ENCODE assay signal across 8 cellular contexts in the genomic region with DNA sequence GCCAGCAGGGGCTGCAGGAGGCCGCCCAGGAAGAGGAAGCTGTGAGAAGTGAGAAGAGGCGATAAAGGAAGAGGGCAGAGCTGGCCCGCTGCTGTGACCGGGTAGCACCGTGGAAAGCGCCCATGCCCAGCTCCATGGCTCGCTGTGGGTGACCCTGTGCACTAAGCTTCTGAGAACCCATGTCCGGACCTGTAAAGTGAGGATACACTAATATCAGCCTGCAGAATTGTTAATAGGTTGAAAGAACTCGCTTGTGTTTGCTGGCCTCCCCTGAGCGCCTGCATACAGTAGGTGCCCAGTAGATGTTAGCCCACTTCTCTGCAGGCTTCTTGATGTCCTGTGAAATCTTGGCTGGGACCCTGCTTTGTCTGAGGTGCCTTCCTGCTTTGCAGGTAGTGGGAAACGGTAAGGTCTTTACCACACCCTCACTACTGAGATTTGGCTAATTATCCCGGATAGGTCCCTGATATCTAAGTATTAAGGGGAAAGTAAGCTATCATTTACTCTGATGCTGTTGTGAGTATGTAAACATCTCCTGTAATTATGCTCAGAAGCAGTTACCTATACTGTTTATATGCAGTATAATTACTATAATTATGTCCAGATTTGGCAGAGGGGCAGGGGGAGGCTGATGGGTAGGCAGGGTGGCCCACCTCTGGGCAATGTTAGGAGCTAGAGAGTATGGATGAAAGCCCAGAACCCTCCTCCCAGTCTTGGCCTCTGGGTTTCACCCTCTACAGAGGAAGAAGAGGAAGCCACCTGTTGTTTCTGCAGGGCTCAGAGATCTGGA. TPM values are rescaled to one million over a fixed set of nuclear protein-coding genes. Genes with fewer than 3 reads are reported as not detected.
DNase-seq lines count a peak whose midpoint lies in the region; ATAC-seq, FAIRE-seq and TF ChIP-seq lines count a peak whose summit lies in the region.

No MANE protein-coding gene starts in this region.

- peak overlapping the region; percentile 83 for H3K4me2 ChIP-seq in K562 (ENCODE audit: insufficient read depth, low read length)
- peak overlapping the region; percentile 89 for H3K4me2 ChIP-seq in mesenchymal stem cell (ENCODE audit: low read length, poor library complexity, severe bottlenecking)

- H4K20me1 ChIP-seq in K562 (replicated peaks; ENCODE audit: control insufficient read depth, insufficient read depth, low read length): no peaks in the 10 kb centered on the region; the same call in 1 of the 2 replicates

- peaks cover 2% of the 10 kb centered on the region for H3K27me3 Mint-ChIP-seq in type B pancreatic cell

- peak; percentile 50 to 69; a peak in 2 of 4 replicates for TF ChIP-seq RAD21 in K562 (CRISPR knock-in tag; conservative IDR thresholded peaks at IDR 0.05 in 1 of 2, IDR thresholded peaks at IDR 0.05 in 1 of 2)

- H3K9me3 Mint-ChIP-seq in type B pancreatic cell: no peaks in the 10 kb centered on the region

- H3K4me1 Mint-ChIP-seq in type B pancreatic cell (ENCODE audit: unreplicated experiment): peaks cover 43% of the 10 kb centered on the region

- peak overlapping the region; percentile 23 to 80 for H2BK12ac ChIP-seq in mesenchymal stem cell (ENCODE audit: low read length in 2 of 2)

- H3K36me3 ChIP-seq in K562 (ENCODE audit: control insufficient read depth, insufficient read depth, low read length) (peaks cover 12% of the 10 kb centered on the region; the same call in 1 of the 3 replicates), mesenchymal stem cell (ENCODE audit: control insufficient read depth in 1 of 2, insufficient read depth in 2 of 2, low read depth in 1 of 2, low read length in 2 of 2) (no peaks in the 10 kb centered on the region)

- ATAC-seq in K562: no peak

- H3K27ac ChIP-seq in K562 (ENCODE audit: extremely low read depth, low read depth, low read length) (peak overlapping the region; percentile 81; the same call in 2 of the 3 replicates), mesenchymal stem cell (ENCODE audit: low read length, poor library complexity, severe bottlenecking) (no peak overlapping the region)

- peaks cover 37 to 45% of the 10 kb centered on the region in 2 experiments for H3K4me1 ChIP-seq in K562 (replicated peaks in 1 of 2; ENCODE audit: control insufficient read depth in 2 of 2, insufficient read depth in 2 of 2, low read length in 2 of 2)
- peaks cover 33% of the 10 kb centered on the region for H3K4me1 ChIP-seq in mesenchymal stem cell (ENCODE audit: control insufficient read depth, insufficient read depth, low read depth, low read length)

- peak overlapping the region in 1 of 2 experiments; percentile 96 for H3K4ac ChIP-seq in mesenchymal stem cell (ENCODE audit: low read depth in 1 of 2, low read length in 2 of 2)

- POLR2A ChIA-PET in K562 (lab: Yijun Ruan, JAX): interaction anchor here (0.5 to 2.2 kb wide), 11 partner anchors 10 to 1417 kb away, joined by 3 to 11 read pairs (median 4); a partner anchor contains a TSS

- H3K9me3 ChIP-seq in K562 (replicated peaks; ENCODE audit: control insufficient read depth, insufficient read depth, low read depth, low read length) (no peaks in the 10 kb centered on the region), mesenchymal stem cell (ENCODE audit: control insufficient read depth, low read length) (no peaks in the 10 kb centered on the region)

- CTCF ChIA-PET in K562 (lab: Yijun Ruan, JAX; ENCODE audit: low intra/inter-chr PET ratio): interaction anchor here (1.1 kb wide), 1 partner anchor 32 kb away, joined by 4 read pairs; no protein-coding TSS in a partner anchor

- peak overlapping the region; percentile 87 for H3K27ac Mint-ChIP-seq in type B pancreatic cell

- no peak for TF ChIP-seq EP300 in K562 (IDR thresholded peaks at IDR 0.05; ENCODE audit: low read length)

- no peak overlapping the region for H2AK5ac ChIP-seq in mesenchymal stem cell (ENCODE audit: low read length, severe bottlenecking)

- TF ChIP-seq CTCF in K562 (IDR thresholded peaks at IDR 0.05 in 2 of 3, conservative IDR thresholded peaks at IDR 0.05 in 1 of 3; ENCODE audit: insufficient read depth in 2 of 3, low read depth in 1 of 3, low read length in 3 of 3): no peak; a peak in 1 of 6 replicates
- peak; percentile 53 for TF ChIP-seq CTCF in type B pancreatic cell (conservative IDR thresholded peaks at IDR 0.05)

- in situ Hi-C loops in K562 (cut with MboI): no loop called here

- intact Hi-C loops in K562 (cut with micrococcal nuclease): loop anchor here (1.0 kb wide), 1 partner anchor 32 kb away; no protein-coding TSS in a partner anchor

- peaks cover 38% of the 10 kb centered on the region for H3K79me2 ChIP-seq in K562 (ENCODE audit: control insufficient read depth, insufficient read depth, low read length)

- H2AFZ ChIP-seq in K562 (ENCODE audit: low read depth, low read length): peak overlapping the region; percentile 91
- peak overlapping the region; percentile 24 for H2AFZ ChIP-seq in mesenchymal stem cell (ENCODE audit: low read depth, low read length)

- peak overlapping the region; percentile 19 for H4K91ac ChIP-seq in mesenchymal stem cell (ENCODE audit: low read length)

- H3K18ac ChIP-seq in mesenchymal stem cell (ENCODE audit: low read depth in 1 of 2, low read length in 2 of 2): peak overlapping the region in 1 of 2 experiments; percentile 100

- peak overlapping the region; percentile 88 for H3K4me3 Mint-ChIP-seq in type B pancreatic cell

- 12% methylated on average over 12 of the region's 12 CpGs for WGBS in K562 (ENCODE audit: insufficient coverage, low coverage, missing lambda C conversion rate)
- WGBS in mesenchymal stem cell: 12% methylated on average over 10 of the region's 12 CpGs

- peak overlapping the region; percentile 84 for H4K8ac ChIP-seq in mesenchymal stem cell (ENCODE audit: low read length)

- no peak for FAIRE-seq in K562 (lab: Jason Lieb, UNC)

- H2BK120ac ChIP-seq in mesenchymal stem cell (ENCODE audit: low read depth, low read length): peak overlapping the region; percentile 69

- H3K4me3 ChIP-seq in K562 (peak overlapping the region; percentile 69), mesenchymal stem cell (ENCODE audit: insufficient read depth in 1 of 2, low read depth in 1 of 2, low read length in 2 of 2) (peak overlapping the region; percentile 82 to 85)

- H3K14ac ChIP-seq in mesenchymal stem cell (ENCODE audit: low read length in 2 of 2): no peak overlapping the region

- H3K27me3 ChIP-seq in K562 (ENCODE audit: control insufficient read depth in 2 of 2, insufficient read depth in 2 of 2, low read length in 2 of 2) (no peaks in the 10 kb centered on the region), mesenchymal stem cell (ENCODE audit: control insufficient read depth in 1 of 2, insufficient read depth in 1 of 2, low read length in 2 of 2) (no peaks in the 10 kb centered on the region)

- no peak overlapping the region for H3K23ac ChIP-seq in mesenchymal stem cell (ENCODE audit: low read length in 2 of 2)

- no peak overlapping the region for H2BK5ac ChIP-seq in mesenchymal stem cell (ENCODE audit: low read depth, low read length, poor library complexity, severe bottlenecking)

- BruUV-seq in K562 (replicated peaks; lab: Mats Ljungman, UMichigan): no TSS peak

- TF ChIP-seq POLR2A in K562 (conservative IDR thresholded peaks at IDR 0.05): no peak

- H3K9ac ChIP-seq in K562 (ENCODE audit: insufficient read depth in 1 of 2, low read depth in 2 of 2, low read length in 2 of 2) (peak overlapping the region; percentile 76 to 99), mesenchymal stem cell (ENCODE audit: low read length) (peak overlapping the region; percentile 87)

- H3K9me1 ChIP-seq in K562 (ENCODE audit: control insufficient read depth, insufficient read depth, low read length): no peaks in the 10 kb centered on the region

- peaks cover 6% of the 10 kb centered on the region for H3K79me1 ChIP-seq in mesenchymal stem cell (replicated peaks; ENCODE audit: low read length, poor library complexity, severe bottlenecking)

- H2BK15ac ChIP-seq in mesenchymal stem cell (ENCODE audit: low read depth, poor library complexity, severe bottlenecking): peak overlapping the region; percentile 73

- DNase-seq in DMS53 treated with DMSO at 0.1 percent for 48 hours (lab: John Stamatoyannopoulos, UW; ENCODE audit: unreplicated experiment) (peak; percentile 71), NCI-H1417 treated with DMSO at 0.1 percent for 48 hours (lab: John Stamatoyannopoulos, UW) (peak; percentile 59), K562 (ENCODE audit: extremely low read depth in 1 of 4, low spot score in 3 of 4) (peak in 1 of 4 experiments; percentile 8), mesenchymal stem cell (peak; percentile 68), type B pancreatic cell (ENCODE audit: extremely low spot score, unreplicated experiment) (no peak), NCI-H82 treated with DMSO at 0.1 percent for 48 hours (lab: John Stamatoyannopoulos, UW; ENCODE audit: unreplicated experiment) (no peak), germinal center (ENCODE audit: low spot score) (no peak), EL (no peak)

- no peaks in the 10 kb centered on the region for H3K36me3 Mint-ChIP-seq in type B pancreatic cell

RNA-seq across cellular contexts. Expression of a gene that starts 1.2 kb away (rescaled TPM):
- total RNA-seq in K562 (2011; cell fraction: chromatin; rRNA removed; ENCODE audit: low replicate concordance): 58.4 and 169 TPM in 2 replicates
- total RNA-seq in K562 (2011; cell fraction: nucleolus; rRNA removed): 93.3 and 107 TPM in 2 replicates
- 70.8 and 73.7 TPM in 2 replicates for total RNA-seq in K562 (2011; cell fraction: nucleoplasm; rRNA removed)
- 21.8 and 27.6 TPM in 2 replicates for total RNA-seq in K562 (2014; rRNA removed)
- 22.9 and 28.5 TPM in 2 replicates for total RNA-seq in K562 (2014; rRNA removed; fragmentation: Illumina TruSeq; extraction: Trizol)
- 41.7 and 43.5 TPM in 2 replicates for total RNA-seq in K562 (2015; rRNA removed; fragmentation: Illumina TruSeq; extraction: Trizol)
- total RNA-seq in K562 (2021): 43.6 and 45.4 TPM in 2 replicates
- 26.2 and 30.8 TPM in 2 replicates for polyA plus RNA-seq in K562 (2011; rRNA removed)
- polyA plus RNA-seq in K562 (2011; cell fraction: cytosol; rRNA removed): 28.6 and 44.2 TPM in 2 replicates
- 30.8 and 44.9 TPM in 2 replicates for polyA plus RNA-seq in K562 (2011; cell fraction: nucleus; rRNA removed)
- 33.4 and 35.1 TPM in 2 replicates for polyA plus RNA-seq in K562 (2012)
- polyA plus RNA-seq in K562 (2014; fragmentation: Illumina TruSeq; extraction: Trizol): 35.6 and 38.4 TPM in 2 replicates
- 10 to 100 TPM in 1 of 2 experiments, 1 to 10 TPM in 1; 6.6 to 13.1 TPM for polyA plus RNA-seq in K562 (2014; fragmentation: Nextera tagmentation; extraction: Ambion mirVana)
- polyA plus RNA-seq in K562 (2014; rRNA removed): 24.2 and 30.6 TPM in 2 replicates
- polyA minus RNA-seq in K562 (2011; rRNA and poly(A)+ RNA removed): 80.3 and 121 TPM in 2 replicates
- 31.7 and 45.7 TPM in 2 replicates for polyA minus RNA-seq in K562 (2011; cell fraction: cytosol; rRNA and poly(A)+ RNA removed)
- polyA minus RNA-seq in K562 (2011; cell fraction: nucleus; rRNA and poly(A)+ RNA removed): 63.5 and 65.3 TPM in 2 replicates
- 65.2 TPM for polyA plus RNA-seq in mesenchymal stem cell (2013, experiment 1 of 2)
- polyA plus RNA-seq in mesenchymal stem cell (2013, experiment 2 of 2): 64.4 TPM
- total RNA-seq in type B pancreatic cell (ENCODE audit: low replicate concordance): 32.7 and 32.8 TPM in 2 replicates

RNA-seq across cellular contexts. Expression of a gene that starts 46.7 kb away (rescaled TPM):
- 368 and 416 TPM in 2 replicates for total RNA-seq in K562 (2011; cell fraction: chromatin; rRNA removed; ENCODE audit: low replicate concordance)
- total RNA-seq in K562 (2011; cell fraction: nucleolus; rRNA removed): 577 and 735 TPM in 2 replicates
- total RNA-seq in K562 (2011; cell fraction: nucleoplasm; rRNA removed): 828 and 1,575 TPM in 2 replicates
- total RNA-seq in K562 (2014; rRNA removed) (2,700 and 3,102 TPM in 2 replicates), K562 (2014; rRNA removed; fragmentation: Illumina TruSeq; extraction: Trizol) (3,530 and 3,738 TPM in 2 replicates), K562 (2015; rRNA removed; fragmentation: Illumina TruSeq; extraction: Trizol) (3,411 and 3,679 TPM in 2 replicates), K562 (2021) (3,592 and 3,622 TPM in 2 replicates), type B pancreatic cell (ENCODE audit: low replicate concordance) (3,170 and 3,442 TPM in 2 replicates)
- polyA plus RNA-seq in K562 (2011; rRNA removed) (3,472 and 4,261 TPM in 2 replicates), K562 (2014; fragmentation: Illumina TruSeq; extraction: Trizol) (4,042 and 4,231 TPM in 2 replicates), K562 (2014; fragmentation: Nextera tagmentation; extraction: Ambion mirVana) (1,000 to 10,000 TPM; 5,693 to 5,771 TPM), K562 (2014; rRNA removed) (3,097 and 3,731 TPM in 2 replicates)
- polyA plus RNA-seq in K562 (2011; cell fraction: cytosol; rRNA removed): 3,466 and 4,968 TPM in 2 replicates
- polyA plus RNA-seq in K562 (2011; cell fraction: nucleus; rRNA removed): 1,428 and 2,203 TPM in 2 replicates
- 4,980 and 5,479 TPM in 2 replicates for polyA plus RNA-seq in K562 (2012)
- polyA minus RNA-seq in K562 (2011; rRNA and poly(A)+ RNA removed): 1,903 and 2,025 TPM in 2 replicates
- polyA minus RNA-seq in K562 (2011; cell fraction: cytosol; rRNA and poly(A)+ RNA removed): 774 and 918 TPM in 2 replicates
- polyA minus RNA-seq in K562 (2011; cell fraction: nucleus; rRNA and poly(A)+ RNA removed): 197 and 395 TPM in 2 replicates
- 4,029 TPM for polyA plus RNA-seq in mesenchymal stem cell (2013, experiment 1 of 2)
- polyA plus RNA-seq in mesenchymal stem cell (2013, experiment 2 of 2): 4,151 TPM

Comparison
In these comparisons a context has a peak if more than half of its experiments do, and no peak if none do; other contexts are left out.
1. DNase-seq: peak in DMS53 treated with DMSO at 0.1 percent for 48 hours (single experiment), NCI-H1417 treated with DMSO at 0.1 percent for 48 hours (single experiment) and mesenchymal stem cell (single experiment); none in type B pancreatic cell (single experiment), NCI-H82 treated with DMSO at 0.1 percent for 48 hours (single experiment), germinal center (single experiment) and EL (single experiment).